8 cellular contexts compared by ENCODE assay signal in genomic region chr22:38870312-38870741, GRCh38. TPM values are rescaled to one million over a fixed set of nuclear protein-coding genes. Genes with fewer than 3 reads are reported as not detected.
DNase-seq lines count a peak whose midpoint lies in the region; ATAC-seq, FAIRE-seq and TF ChIP-seq lines count a peak whose summit lies in the region.

No MANE protein-coding gene starts in this region.

- TF ChIP-seq CTCF in spleen (IDR thresholded peaks at IDR 0.05 in 8 of 11, conservative IDR thresholded peaks at IDR 0.05 in 3 of 11): peak; percentile 62 to 90 (median 82)

- peak overlapping the region; percentile 92 for H3K4me2 ChIP-seq in BLaER1

- peaks cover 6% of the 10 kb centered on the region; the same call in 1 of the 2 replicates for H3K27me3 ChIP-seq in BLaER1
- no peaks in the 10 kb centered on the region for H3K27me3 ChIP-seq in H7 (ENCODE audit: control insufficient read depth, insufficient read depth, low read length)
- peaks cover 0 to 5% (median 0%) of the 10 kb centered on the region in 7 donors for H3K27me3 ChIP-seq in spleen (replicated peaks in 1 of 7)

- intact Hi-C loops in spleen (cut with DNase I; ENCODE audit: low total_unique reads): loop anchor here (5.0 kb wide), 3 partner anchors 132 to 447 kb away; partner anchors contain the start of gene RPL3

- H3K27ac ChIP-seq in BLaER1: 0 out of 2 replicates have a peak overlapping the region, but pooled peaks have one; percentile 14
- peak overlapping the region in 7 of 8 donors; percentile 89 to 94 (median 91) for H3K27ac ChIP-seq in spleen

- H3K9ac ChIP-seq in BLaER1: peak overlapping the region; percentile 91; the same call in 1 of the 2 replicates

- H4K20me1 ChIP-seq in BLaER1: peaks cover 59% of the 10 kb centered on the region

- ATAC-seq in HG03521 (IDR thresholded peaks at IDR 0.05; ENCODE audit: unreplicated experiment): no peak

- peak; percentile 79 for FAIRE-seq in islet of Langerhans (lab: Jason Lieb, UNC)

- peaks cover 56% of the 10 kb centered on the region for H3K4me1 ChIP-seq in BLaER1
- peaks cover 34 to 82% (median 62%) of the 10 kb centered on the region in 6 donors for H3K4me1 ChIP-seq in spleen

- H3K36me3 ChIP-seq in BLaER1 (peaks cover 43% of the 10 kb centered on the region), H7 (replicated peaks; ENCODE audit: control insufficient read depth, insufficient read depth, low read length) (peaks cover 16% of the 10 kb centered on the region), spleen (peaks cover 0 to 46% (median 21%) of the 10 kb centered on the region in 6 donors)

- DNase-seq in H7 (peak; percentile 90), NCI-H446 (lab: John Stamatoyannopoulos, UW) (peak; percentile 85 to 89), spleen (peak; percentile 96)
- DNase-seq in activated CD4-positive, CD25-positive, alpha-beta regulatory T cell treated with anti-CD3 and anti-CD28 coated beads, Interleukin-2, amount 50 U/mL, for 16 hours (ENCODE audit: low read depth, low spot score): peak; percentile 73
- DNase-seq in central memory CD4-positive, alpha-beta T cell: peak; percentile 73

- no peak for TF ChIP-seq POLR2A in spleen (IDR thresholded peaks at IDR 0.05)

- H3K4me3 ChIP-seq in BLaER1 (peak overlapping the region; percentile 77), H7 (ENCODE audit: insufficient read depth, low read depth, low read length) (no peak overlapping the region), spleen (peak overlapping the region in 7 of 8 donors; percentile 67 to 91 (median 79))

- no peaks in the 10 kb centered on the region for H3K9me3 ChIP-seq in BLaER1
- no peaks in the 10 kb centered on the region for H3K9me3 ChIP-seq in spleen

- WGBS in spleen, 5 donors: 3 to 4% (median 4%) methylated on average over 12 of the region's 12 CpGs

RNA-seq across cellular contexts. Expression of gene CBX6, which starts 1.7 kb away (rescaled TPM):
- 18.3 and 19.2 TPM in 2 replicates for total RNA-seq in H7 (2014; rRNA removed; shearing (Covaris generic))
- 10 to 100 TPM; 35.8 to 72.2 (median 49.2) TPM for total RNA-seq in spleen
- polyA plus RNA-seq in spleen: 10 to 100 TPM; 10.2 to 26.3 (median 11.3) TPM

RNA-seq across cellular contexts. Expression of gene NPTXR, which starts 26.5 kb away (rescaled TPM):
- 3.6 and 3.7 TPM in 2 replicates for total RNA-seq in H7 (2014; rRNA removed; shearing (Covaris generic))
- 10 to 100 TPM in 1 of 7 donors, 1 to 10 TPM in 6; 3.8 to 11.5 (median 5.0) TPM for total RNA-seq in spleen
- 1 to 10 TPM in 1 of 3 donors, under 1 TPM in 2; 0.24 to 1.2 (median 0.53) TPM for polyA plus RNA-seq in spleen
